ENCODE assay signal across 9 cellular contexts in genomic region chr12:31363416-31363809, GRCh38. TPM values are rescaled to one million over a fixed set of nuclear protein-coding genes. Genes with fewer than 3 reads are reported as not detected.
A peak's percentile ranks its signal among the peaks of the same experiment; 100 is the strongest.
DNase-seq lines count a peak whose midpoint lies in the region; ATAC-seq and TF ChIP-seq lines count a peak whose summit lies in the region.
"Had no signal": no experiment of that assay in that cellular context is flagged by ENCODE, and none has a peak within 500 bp of the region (broad histone marks: within the 10 kb centered on the region; RNA-seq: fewer than 3 reads in every experiment).

No MANE protein-coding gene starts in this region.

- no peaks in the 10 kb centered on the region for H3K9me3 Mint-ChIP-seq in natural killer cell

- intact Hi-C loops in natural killer cell (cut with micrococcal nuclease) = loop anchor here (2.0 kb wide), 1 partner anchor 91 kb away; no protein-coding TSS in a partner anchor

- peak; percentile 25 for ATAC-seq in GM18511 (IDR thresholded peaks at IDR 0.05; ENCODE audit: unreplicated experiment)
- peak; percentile 1 for ATAC-seq in HG02588 (IDR thresholded peaks at IDR 0.05; ENCODE audit: unreplicated experiment)
- ATAC-seq in natural killer cell = no peak

- peak overlapping the region; percentile 88 to 89 for H3K27ac Mint-ChIP-seq in natural killer cell

- H3K27me3 Mint-ChIP-seq in natural killer cell (ENCODE audit: low read depth in 2 of 2) = no peaks in the 10 kb centered on the region

- DNase-seq in RPMI8226 (peak; percentile 49), natural killer cell (no peak), NCI-H1694 treated with DMSO at 0.1 percent for 48 hours (lab: John Stamatoyannopoulos, UW) (no peak), NCI-H82 (lab: John Stamatoyannopoulos, UW) (no peak), iPS-NIHi7 (ENCODE audit: extremely low spot score) (no peak)
- no peak for DNase-seq in effector CD4-positive, alpha-beta T cell
- DNase-seq: DMS 273 treated with DMSO at 0.1 percent for 48 hours had no signal

- H3K36me3 Mint-ChIP-seq in natural killer cell = no peaks in the 10 kb centered on the region

- H3K4me1 Mint-ChIP-seq in natural killer cell = peaks cover 20 to 27% of the 10 kb centered on the region in 2 donors

- no peak for TF ChIP-seq CTCF in natural killer cell (IDR thresholded peaks at IDR 0.05)

- H3K4me3 Mint-ChIP-seq in natural killer cell = peak overlapping the region; percentile 84

RNA-seq across cellular contexts. Expression of gene SINHCAF, which starts 37.5 kb away (rescaled TPM):
- total RNA-seq in natural killer cell = 10 to 100 TPM; 40.4 to 55.0 (median 41.0) TPM

Comparison
In these comparisons a context has a peak if more than half of its experiments do, and no peak if none do; other contexts are left out.
1. ATAC-seq: peak in GM18511 (single experiment) and HG02588 (single experiment); none in natural killer cell (0 of 3).